ENCODE assay signal across 9 cellular contexts in genomic region chr20:21378259-21378658, GRCh38. TPM values are rescaled to one million over a fixed set of nuclear protein-coding genes. Genes with fewer than 3 reads are reported as not detected.
"Had no signal": no experiment of that assay in that cellular context is flagged by ENCODE, and none has a peak within 500 bp of the region (broad histone marks: within the 10 kb centered on the region; RNA-seq: fewer than 3 reads in every experiment).

No MANE protein-coding gene starts in this region.

- DNase-seq: GM23248, H9, HCEC 1CT, KBM-7 had no signal

- H3K27ac ChIP-seq: GM23248 had no signal

- FAIRE-seq: H1, H54, HTR-8/SVneo had no signal

- H2AFZ ChIP-seq: GM23248 had no signal

- H3K4me3 ChIP-seq: GM23248 had no signal

RNA-seq across cellular contexts. Expression of gene NKX2-4, which starts 19.1 kb away (rescaled TPM):
- total RNA-seq: GM23248, HT-29 had no signal
- polyA plus RNA-seq: GM23248, IgD-negative memory B cell had no signal
